8 cellular contexts compared by ENCODE assay signal in the genomic region with DNA sequence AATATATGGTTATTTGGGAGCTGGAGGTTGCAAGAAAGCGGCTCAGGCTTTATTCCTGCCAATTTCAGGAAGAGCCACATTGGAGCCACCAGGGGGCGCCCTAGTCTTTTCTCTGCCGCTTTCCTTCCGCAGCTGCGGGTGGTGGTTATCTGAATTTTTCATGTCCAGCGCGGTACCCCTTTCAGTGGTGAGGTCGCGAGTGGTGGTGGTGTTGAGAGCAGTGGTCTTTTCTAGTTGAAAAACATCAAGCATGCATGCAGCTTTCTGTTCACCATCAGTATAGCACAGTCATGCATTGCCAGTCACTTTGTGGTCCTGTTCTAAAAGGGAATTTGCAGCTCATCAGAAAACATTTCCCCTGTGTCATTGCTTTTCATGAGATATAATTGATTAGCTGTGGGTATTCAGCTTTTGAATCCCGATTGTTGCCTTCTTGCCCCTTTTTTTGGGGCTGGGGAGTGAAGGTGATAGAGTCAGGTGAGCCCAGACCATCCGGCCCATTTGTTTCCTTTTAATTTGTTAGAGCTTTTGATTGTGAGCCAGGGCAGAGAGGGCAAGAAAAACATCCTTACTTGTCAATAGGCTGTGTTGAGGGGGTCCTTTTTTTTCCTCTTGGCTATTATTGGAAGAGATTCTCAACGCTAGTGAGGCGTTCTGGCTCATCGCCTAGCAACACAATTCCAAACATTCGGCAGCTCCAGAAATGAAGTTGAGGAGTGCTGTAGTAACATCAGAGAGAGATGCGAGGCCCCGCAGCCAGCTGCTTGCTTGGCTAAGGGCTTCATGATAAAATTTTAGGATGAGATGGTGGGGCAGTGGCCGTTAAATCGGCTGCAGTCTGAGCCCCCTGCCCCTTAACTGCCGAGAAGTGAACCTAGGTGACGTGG.
A peak's percentile ranks its signal among the peaks of the same experiment; 100 is the strongest.
DNase-seq lines count a peak whose midpoint lies in the region; ATAC-seq and TF ChIP-seq lines count a peak whose summit lies in the region.

No MANE protein-coding gene starts in this region.

- peak; percentile 44 to 67 (median 51) for ATAC-seq in natural killer cell
- no peak for ATAC-seq in HG03159 (IDR thresholded peaks at IDR 0.05; ENCODE audit: unreplicated experiment)

- peaks cover 3% of the 10 kb centered on the region; the same call in 1 of the 2 replicates for H3K36me3 ChIP-seq in BJ (ENCODE audit: control insufficient read depth, insufficient read depth, low read length)
- peaks cover 3% of the 10 kb centered on the region; the same call in 1 of the 2 replicates for H3K36me3 ChIP-seq in OCI-LY1 (ENCODE audit: insufficient read depth, low read length)

- H3K9me2 ChIP-seq in OCI-LY1 (ENCODE audit: low read depth, low read length): no peaks in the 10 kb centered on the region

- no peaks in the 10 kb centered on the region for H3K27me3 ChIP-seq in BJ (ENCODE audit: control insufficient read depth, insufficient read depth, low read length)
- H3K27me3 ChIP-seq in OCI-LY1 (ENCODE audit: insufficient read depth, low read length): no peaks in the 10 kb centered on the region

- POLR2A ChIA-PET in BJ (lab: Charles Lee): no interaction called here

- H3K4me2 ChIP-seq in OCI-LY1 (ENCODE audit: low read length): peak overlapping the region; percentile 46

- H3K27ac ChIP-seq in OCI-LY1 (ENCODE audit: low read depth, low read length, poor library complexity, severe bottlenecking): peak overlapping the region; percentile 95

- H4K20me1 ChIP-seq in OCI-LY1 (ENCODE audit: insufficient read depth, low read length): no peaks in the 10 kb centered on the region

- H3K4me1 Mint-ChIP-seq in HFFc6 (ENCODE audit: low read depth) (peaks cover 46% of the 10 kb centered on the region), natural killer cell (peaks cover 8% of the 10 kb centered on the region in 2 donors)
- peaks cover 15% of the 10 kb centered on the region for H3K4me1 Mint-ChIP-seq in stimulated activated naive CD8-positive, alpha-beta T cell treated with anti-CD3 and anti-CD28 coated beads, Interleukin-15, Interleukin-2, amounts not matched to agents 100 ng/mL and 50 ng/mL, for 24 hours (ENCODE audit: low read depth)

- TF ChIP-seq CTCF in BJ (IDR thresholded peaks at IDR 0.05; ENCODE audit: insufficient read depth, low read depth, low read length): peak; percentile 87
- TF ChIP-seq CTCF in HFFc6 (IDR thresholded peaks at IDR 0.05): peak; percentile 98
- TF ChIP-seq CTCF in OCI-LY1 (IDR thresholded peaks at IDR 0.05; ENCODE audit: low read length): peak; percentile 95
- peak; percentile 95 for TF ChIP-seq CTCF in natural killer cell (IDR thresholded peaks at IDR 0.05)

- H3K27me3 Mint-ChIP-seq in HFFc6 (ENCODE audit: insufficient read depth): peaks cover 2% of the 10 kb centered on the region
- H3K27me3 Mint-ChIP-seq in natural killer cell (ENCODE audit: low read depth in 2 of 2): no peaks in the 10 kb centered on the region
- H3K27me3 Mint-ChIP-seq in stimulated activated naive CD8-positive, alpha-beta T cell treated with anti-CD3 and anti-CD28 coated beads, Interleukin-15, Interleukin-2, amounts not matched to agents 100 ng/mL and 50 ng/mL, for 24 hours: no peaks in the 10 kb centered on the region

- H3K4me3 ChIP-seq in BJ (ENCODE audit: low read depth, low read length) (no peak overlapping the region), OCI-LY1 (ENCODE audit: low read depth, low read length, poor library complexity, severe bottlenecking) (no peak overlapping the region)

- H3K4me1 ChIP-seq in OCI-LY1 (ENCODE audit: insufficient read depth, low read length, severe bottlenecking): peaks cover 80% of the 10 kb centered on the region

- TF ChIP-seq POLR2A in erythroblast (IDR thresholded peaks at IDR 0.05; ENCODE audit: low read length): no peak

- peak overlapping the region; percentile 80 for H3K27ac Mint-ChIP-seq in HFFc6
- no peak overlapping the region for H3K27ac Mint-ChIP-seq in natural killer cell
- no peak overlapping the region for H3K27ac Mint-ChIP-seq in stimulated activated naive CD8-positive, alpha-beta T cell treated with anti-CD3 and anti-CD28 coated beads, Interleukin-15, Interleukin-2, amounts not matched to agents 100 ng/mL and 50 ng/mL, for 24 hours

- CTCF ChIA-PET in BJ (lab: Yijun Ruan, JAX): interaction anchor here (0.6 to 6.2 kb wide), 59 partner anchors 8 to 726 kb away, joined by 3 to 61 read pairs (median 4); no protein-coding TSS in a partner anchor

- H3K9me3 ChIP-seq in OCI-LY1 (ENCODE audit: low read length): no peaks in the 10 kb centered on the region

- peak overlapping the region; percentile 60 for H3K9ac ChIP-seq in OCI-LY1 (ENCODE audit: low read length)

- intact Hi-C loops in natural killer cell (cut with micrococcal nuclease): loop anchor here (10.0 kb wide), 1 partner anchor 1359 kb away; no protein-coding TSS in a partner anchor

- H3K79me2 ChIP-seq in OCI-LY1 (ENCODE audit: insufficient read depth, low read length): no peaks in the 10 kb centered on the region

- H3K9me3 Mint-ChIP-seq in HFFc6 (no peaks in the 10 kb centered on the region), natural killer cell (no peaks in the 10 kb centered on the region)
- H3K9me3 Mint-ChIP-seq in stimulated activated naive CD8-positive, alpha-beta T cell treated with anti-CD3 and anti-CD28 coated beads, Interleukin-15, Interleukin-2, amounts not matched to agents 100 ng/mL and 50 ng/mL, for 24 hours: no peaks in the 10 kb centered on the region

- H3F3A ChIP-seq in OCI-LY1 (ENCODE audit: insufficient read depth, low read length): no peaks in the 10 kb centered on the region

- DNase-seq in BJ (ENCODE audit: low read depth): no peak
- DNase-seq in HFFc6: peak; percentile 32
- peak; percentile 68 for DNase-seq in activated T-cell treated with anti-CD3 and anti-CD28 coated beads, Interleukin-2, amount 50 U/mL, for 1 hour
- peak; percentile 63 to 80 for DNase-seq in erythroblast (lab: John Stamatoyannopoulos, UW)
- DNase-seq in natural killer cell: peak; percentile 61

- H3K36me3 Mint-ChIP-seq in HFFc6 (ENCODE audit: low read depth) (peaks cover 4% of the 10 kb centered on the region; the same call in 1 of the 2 replicates), natural killer cell (no peaks in the 10 kb centered on the region)
- H3K36me3 Mint-ChIP-seq in stimulated activated naive CD8-positive, alpha-beta T cell treated with anti-CD3 and anti-CD28 coated beads, Interleukin-15, Interleukin-2, amounts not matched to agents 100 ng/mL and 50 ng/mL, for 24 hours (ENCODE audit: low read depth): no peaks in the 10 kb centered on the region

- H3K4me3 Mint-ChIP-seq in HFFc6 (peak overlapping the region; percentile 41; the same call in 1 of the 2 replicates), natural killer cell (peak overlapping the region; percentile 75)
- H3K4me3 Mint-ChIP-seq in stimulated activated naive CD8-positive, alpha-beta T cell treated with anti-CD3 and anti-CD28 coated beads, Interleukin-15, Interleukin-2, amounts not matched to agents 100 ng/mL and 50 ng/mL, for 24 hours: peak overlapping the region; percentile 38

- H2AFZ ChIP-seq in OCI-LY1 (ENCODE audit: low read length): no peak overlapping the region
